Comparison of ENCODE assay signal across 1 cellular context in the genomic region with DNA sequence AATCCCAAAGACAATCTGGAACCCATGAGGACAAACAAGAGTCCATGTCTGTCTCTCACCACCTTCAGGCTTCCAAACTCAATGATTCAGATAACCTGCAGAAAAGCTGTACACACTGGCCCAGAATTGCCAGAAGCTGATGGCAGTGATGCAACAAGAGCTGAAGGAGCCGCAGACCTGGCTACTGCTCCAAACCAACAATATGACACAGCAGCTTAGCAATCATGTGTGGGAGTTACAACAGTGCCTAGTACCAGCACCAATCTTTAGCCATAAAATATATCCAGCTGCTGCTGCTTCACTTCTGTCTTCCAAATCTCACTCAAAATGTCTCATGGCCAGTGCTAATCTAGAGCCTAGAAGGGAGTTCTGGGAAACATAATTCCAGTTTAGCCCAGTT.
A peak's percentile ranks its signal among the peaks of the same experiment; 100 is the strongest.
TF ChIP-seq lines count a peak whose summit lies in the region.

No MANE protein-coding gene starts in this region.

TF ChIP-seq in K562, 482 proteins besides CTCF, POLR2A, EP300 and RAD21 (continued from another document):
- TF ChIP-seq, protein P1, sequence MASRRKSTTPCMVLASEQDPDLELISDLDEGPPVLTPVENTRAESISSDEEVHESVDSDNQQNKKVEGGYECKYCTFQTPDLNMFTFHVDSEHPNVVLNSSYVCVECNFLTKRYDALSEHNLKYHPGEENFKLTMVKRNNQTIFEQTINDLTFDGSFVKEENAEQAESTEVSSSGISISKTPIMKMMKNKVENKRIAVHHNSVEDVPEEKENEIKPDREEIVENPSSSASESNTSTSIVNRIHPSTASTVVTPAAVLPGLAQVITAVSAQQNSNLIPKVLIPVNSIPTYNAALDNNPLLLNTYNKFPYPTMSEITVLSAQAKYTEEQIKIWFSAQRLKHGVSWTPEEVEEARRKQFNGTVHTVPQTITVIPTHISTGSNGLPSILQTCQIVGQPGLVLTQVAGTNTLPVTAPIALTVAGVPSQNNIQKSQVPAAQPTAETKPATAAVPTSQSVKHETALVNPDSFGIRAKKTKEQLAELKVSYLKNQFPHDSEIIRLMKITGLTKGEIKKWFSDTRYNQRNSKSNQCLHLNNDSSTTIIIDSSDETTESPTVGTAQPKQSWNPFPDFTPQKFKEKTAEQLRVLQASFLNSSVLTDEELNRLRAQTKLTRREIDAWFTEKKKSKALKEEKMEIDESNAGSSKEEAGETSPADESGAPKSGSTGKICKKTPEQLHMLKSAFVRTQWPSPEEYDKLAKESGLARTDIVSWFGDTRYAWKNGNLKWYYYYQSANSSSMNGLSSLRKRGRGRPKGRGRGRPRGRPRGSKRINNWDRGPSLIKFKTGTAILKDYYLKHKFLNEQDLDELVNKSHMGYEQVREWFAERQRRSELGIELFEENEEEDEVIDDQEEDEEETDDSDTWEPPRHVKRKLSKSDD (conservative IDR thresholded peaks at IDR 0.05; ENCODE audit: low read length) = no peak
- TF ChIP-seq ZNF77 (CRISPR knock-in tag; IDR thresholded peaks at IDR 0.05) (no peak), CEBPB (tag; IDR thresholded peaks at IDR 0.05) (peak; percentile 70; the same call in 1 of the 2 replicates)
